In genomic region chr6:16305246-16305725, GRCh38 we compare ENCODE assay signal across 10 cellular contexts.
DNase-seq lines count a peak whose midpoint lies in the region; ATAC-seq and TF ChIP-seq lines count a peak whose summit lies in the region.
"Had no signal": no experiment of that assay in that cellular context is flagged by ENCODE, and none has a peak within 500 bp of the region (broad histone marks: within the 10 kb centered on the region; RNA-seq: fewer than 3 reads in every experiment).

No MANE protein-coding gene starts in this region.

- peaks cover 41% of the 10 kb centered on the region for H3K4me1 Mint-ChIP-seq in glutamatergic neuron (ENCODE audit: low read depth, unreplicated experiment)
- peaks cover 7% of the 10 kb centered on the region for H3K4me1 Mint-ChIP-seq in activated T-helper 1 cell treated with anti-CD3 and anti-CD28 coated beads, Interleukin-12 subunit alpha, Interleukin-12 subunit beta, Interleukin-2, Interleukin-4 antibody, amounts not matched to agents 30 ng/mL and 10 ng/mL and 1 ng/mL, durations not matched to agents 14 hours and 24 hours and 36 hours (ENCODE audit: low read depth)

- no peak overlapping the region for H3K27ac ChIP-seq in OCI-LY7 (ENCODE audit: low read depth, low read length, poor library complexity, severe bottlenecking)

- peak overlapping the region; percentile 78 for H3K27ac Mint-ChIP-seq in glutamatergic neuron (ENCODE audit: unreplicated experiment)
- no peak overlapping the region for H3K27ac Mint-ChIP-seq in activated T-helper 1 cell treated with anti-CD3 and anti-CD28 coated beads, Interleukin-12 subunit alpha, Interleukin-12 subunit beta, Interleukin-2, Interleukin-4 antibody, amounts not matched to agents 30 ng/mL and 10 ng/mL and 1 ng/mL, durations not matched to agents 14 hours and 24 hours and 36 hours

- POLR2A ChIA-PET in OCI-LY7 (lab: Charles Lee): no interaction called here

- no peaks in the 10 kb centered on the region for H3K27me3 Mint-ChIP-seq in glutamatergic neuron (ENCODE audit: unreplicated experiment)
- H3K27me3 Mint-ChIP-seq in activated T-helper 1 cell treated with anti-CD3 and anti-CD28 coated beads, Interleukin-12 subunit alpha, Interleukin-12 subunit beta, Interleukin-2, Interleukin-4 antibody, amounts not matched to agents 30 ng/mL and 10 ng/mL and 1 ng/mL, durations not matched to agents 14 hours and 24 hours and 36 hours (ENCODE audit: insufficient read depth): no peaks in the 10 kb centered on the region

- intact Hi-C loops in activated T-helper 1 cell treated with anti-CD3 and anti-CD28 coated beads, Interleukin-12 subunit alpha, Interleukin-12 subunit beta, Interleukin-2, Interleukin-4 antibody, amounts not matched to agents 30 ng/mL and 10 ng/mL and 1 ng/mL, durations not matched to agents 14 hours and 24 hours and 36 hours (cut with micrococcal nuclease): no loop called here
- intact Hi-C loops in OCI-LY7 (cut with micrococcal nuclease; ENCODE audit: unreplicated experiment): no loop called here

- H3K4me1 ChIP-seq in OCI-LY7 (ENCODE audit: insufficient read depth, low read length, poor library complexity, severe bottlenecking): no peaks in the 10 kb centered on the region

- H3K36me3 Mint-ChIP-seq in glutamatergic neuron (ENCODE audit: unreplicated experiment): no peaks in the 10 kb centered on the region
- H3K36me3 Mint-ChIP-seq in activated T-helper 1 cell treated with anti-CD3 and anti-CD28 coated beads, Interleukin-12 subunit alpha, Interleukin-12 subunit beta, Interleukin-2, Interleukin-4 antibody, amounts not matched to agents 30 ng/mL and 10 ng/mL and 1 ng/mL, durations not matched to agents 14 hours and 24 hours and 36 hours (ENCODE audit: low read depth): peaks cover 27% of the 10 kb centered on the region

- CTCF ChIA-PET in OCI-LY7 (lab: Charles Lee; ENCODE audit: unreplicated experiment): no interaction called here

- no peak overlapping the region for H2AFZ ChIP-seq in OCI-LY7 (ENCODE audit: low read length)

- no peaks in the 10 kb centered on the region for H4K20me1 ChIP-seq in OCI-LY7 (ENCODE audit: insufficient read depth, low read length)

- DNase-seq in glutamatergic neuron: peak; percentile 35
- DNase-seq in NCI-H1930 (lab: John Stamatoyannopoulos, UW): no peak
- DNase-seq in cerebellar nuclear complex (lab: John Stamatoyannopoulos, UW): no peak
- no peak for DNase-seq in activated T-helper 1 cell treated with anti-CD3 and anti-CD28 coated beads, Interleukin-12 subunit alpha, Interleukin-12 subunit beta, Interleukin-2, Interleukin-4 antibody, amounts not matched to agents 30 ng/mL and 10 ng/mL and 1 ng/mL, durations not matched to agents 14 hours and 24 hours and 36 hours (ENCODE audit: low spot score)
- DNase-seq in OCI-LY7 (ENCODE audit: low spot score): no peak
- DNase-seq: MM.1S had no signal

- H3K79me2 ChIP-seq in OCI-LY7 (ENCODE audit: insufficient read depth, low read depth, low read length): no peaks in the 10 kb centered on the region

- peaks cover 1% of the 10 kb centered on the region for H3K9me3 Mint-ChIP-seq in glutamatergic neuron (ENCODE audit: unreplicated experiment)
- no peaks in the 10 kb centered on the region for H3K9me3 Mint-ChIP-seq in activated T-helper 1 cell treated with anti-CD3 and anti-CD28 coated beads, Interleukin-12 subunit alpha, Interleukin-12 subunit beta, Interleukin-2, Interleukin-4 antibody, amounts not matched to agents 30 ng/mL and 10 ng/mL and 1 ng/mL, durations not matched to agents 14 hours and 24 hours and 36 hours
- H3K9me3 Mint-ChIP-seq: neural crest cell had no signal

- H3K4me3 Mint-ChIP-seq in glutamatergic neuron (ENCODE audit: unreplicated experiment): no peak overlapping the region
- H3K4me3 Mint-ChIP-seq in activated T-helper 1 cell treated with anti-CD3 and anti-CD28 coated beads, Interleukin-12 subunit alpha, Interleukin-12 subunit beta, Interleukin-2, Interleukin-4 antibody, amounts not matched to agents 30 ng/mL and 10 ng/mL and 1 ng/mL, durations not matched to agents 14 hours and 24 hours and 36 hours: no peak overlapping the region
- H3K4me3 Mint-ChIP-seq: neural crest cell had no signal

- no peak overlapping the region for H3K4me3 ChIP-seq in OCI-LY7 (ENCODE audit: low read depth, low read length, poor library complexity, severe bottlenecking)

- TF ChIP-seq CTCF in glutamatergic neuron (IDR thresholded peaks at IDR 0.05; ENCODE audit: partially characterized antibody, unreplicated experiment): no peak
- TF ChIP-seq CTCF in OCI-LY7 (conservative IDR thresholded peaks at IDR 0.05; ENCODE audit: low read length): no peak

- no peak overlapping the region for H3K4me2 ChIP-seq in OCI-LY7 (ENCODE audit: low read length)

- ATAC-seq in GM18517 (IDR thresholded peaks at IDR 0.05; ENCODE audit: unreplicated experiment) (peak; percentile 80), GM21528 (IDR thresholded peaks at IDR 0.05; ENCODE audit: low FRiP score, unreplicated experiment) (peak; percentile 85), HG03354 (IDR thresholded peaks at IDR 0.05; ENCODE audit: poor library complexity, severe bottlenecking, unreplicated experiment) (peak; percentile 78)

- no peaks in the 10 kb centered on the region for H3K36me3 ChIP-seq in OCI-LY7 (ENCODE audit: insufficient read depth, low read length)

- H3K9me3 ChIP-seq in OCI-LY7 (ENCODE audit: low read length): no peaks in the 10 kb centered on the region

- no TSS peak for BruUV-seq in OCI-LY7 (replicated peaks; lab: Mats Ljungman, UMichigan)

- H3K9me2 ChIP-seq in OCI-LY7 (ENCODE audit: insufficient read depth, low read length): no peaks in the 10 kb centered on the region
